In the genomic region with DNA sequence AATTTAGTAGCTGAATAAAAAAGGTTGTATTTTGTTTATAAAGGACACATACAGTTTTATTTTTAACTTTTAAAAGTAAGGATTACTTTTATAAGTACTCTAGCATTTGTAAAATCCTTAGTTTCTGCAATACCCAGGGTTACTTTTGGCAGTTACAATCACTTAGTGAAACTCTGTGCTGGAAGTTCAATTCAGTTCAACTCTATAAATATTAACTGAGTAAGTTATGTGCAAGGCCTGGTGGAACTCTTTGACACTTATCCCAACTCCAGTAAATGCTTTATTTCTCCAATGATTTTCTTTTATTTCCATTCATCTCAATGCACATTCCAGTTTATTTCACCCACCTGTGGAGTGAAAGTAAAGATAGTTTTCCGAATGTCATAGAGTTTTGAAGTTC, we compare ENCODE assay signal across 1 cellular context.
TF ChIP-seq lines count a peak whose summit lies in the region.

No MANE protein-coding gene starts in this region.

TF ChIP-seq in liver, 16 proteins besides CTCF, POLR2A, EP300 and RAD21 (continued from another document):
- TF ChIP-seq HNF4A (conservative IDR thresholded peaks at IDR 0.05) (peak in 1 of 2 donors; percentile 7), SP1 (IDR thresholded peaks at IDR 0.05) (no peak), FOXA2 (IDR thresholded peaks at IDR 0.05) (no peak), HNF4G (IDR thresholded peaks at IDR 0.05) (no peak), NR2F2 (IDR thresholded peaks at IDR 0.05) (no peak), JUND (IDR thresholded peaks at IDR 0.05) (no peak), EGR1 (IDR thresholded peaks at IDR 0.05; ENCODE audit: low read depth in 2 of 2) (no peak), YY1 (IDR thresholded peaks at IDR 0.05) (peak; percentile 23), RXRA (IDR thresholded peaks at IDR 0.05) (peak; percentile 29 to 67), GABPA (IDR thresholded peaks at IDR 0.05 in 1 of 2, conservative IDR thresholded peaks at IDR 0.05 in 1 of 2) (no peak)
- TF ChIP-seq, protein P1, sequence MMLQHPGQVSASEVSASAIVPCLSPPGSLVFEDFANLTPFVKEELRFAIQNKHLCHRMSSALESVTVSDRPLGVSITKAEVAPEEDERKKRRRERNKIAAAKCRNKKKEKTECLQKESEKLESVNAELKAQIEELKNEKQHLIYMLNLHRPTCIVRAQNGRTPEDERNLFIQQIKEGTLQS (IDR thresholded peaks at IDR 0.05), result no peak
- TF ChIP-seq, protein P2, sequence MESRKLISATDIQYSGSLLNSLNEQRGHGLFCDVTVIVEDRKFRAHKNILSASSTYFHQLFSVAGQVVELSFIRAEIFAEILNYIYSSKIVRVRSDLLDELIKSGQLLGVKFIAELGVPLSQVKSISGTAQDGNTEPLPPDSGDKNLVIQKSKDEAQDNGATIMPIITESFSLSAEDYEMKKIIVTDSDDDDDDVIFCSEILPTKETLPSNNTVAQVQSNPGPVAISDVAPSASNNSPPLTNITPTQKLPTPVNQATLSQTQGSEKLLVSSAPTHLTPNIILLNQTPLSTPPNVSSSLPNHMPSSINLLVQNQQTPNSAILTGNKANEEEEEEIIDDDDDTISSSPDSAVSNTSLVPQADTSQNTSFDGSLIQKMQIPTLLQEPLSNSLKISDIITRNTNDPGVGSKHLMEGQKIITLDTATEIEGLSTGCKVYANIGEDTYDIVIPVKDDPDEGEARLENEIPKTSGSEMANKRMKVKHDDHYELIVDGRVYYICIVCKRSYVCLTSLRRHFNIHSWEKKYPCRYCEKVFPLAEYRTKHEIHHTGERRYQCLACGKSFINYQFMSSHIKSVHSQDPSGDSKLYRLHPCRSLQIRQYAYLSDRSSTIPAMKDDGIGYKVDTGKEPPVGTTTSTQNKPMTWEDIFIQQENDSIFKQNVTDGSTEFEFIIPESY (IDR thresholded peaks at IDR 0.05), result no peak
- TF ChIP-seq, protein P3, sequence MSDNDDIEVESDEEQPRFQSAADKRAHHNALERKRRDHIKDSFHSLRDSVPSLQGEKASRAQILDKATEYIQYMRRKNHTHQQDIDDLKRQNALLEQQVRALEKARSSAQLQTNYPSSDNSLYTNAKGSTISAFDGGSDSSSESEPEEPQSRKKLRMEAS (IDR thresholded peaks at IDR 0.05), result no peak
